In genomic region chr3:10484709-10485108, GRCh38 we compare ENCODE assay signal across 1 cellular context.
TF ChIP-seq lines count a peak whose summit lies in the region.

No MANE protein-coding gene starts in this region.

TF ChIP-seq in K562, 482 proteins besides CTCF, POLR2A, EP300 and RAD21:
- TF ChIP-seq BCOR (IDR thresholded peaks at IDR 0.05) (peak; percentile 37; the same call in 1 of the 2 replicates), RBM25 (IDR thresholded peaks at IDR 0.05; ENCODE audit: low read depth, low read length, severe bottlenecking) (peak; percentile 79), ZNF395 (CRISPR knock-in tag; IDR thresholded peaks at IDR 0.05) (no peak)
